In genomic region chr17:81228834-81229665, GRCh38 we compare ENCODE assay signal across 29 cellular contexts. TPM values are rescaled to one million over a fixed set of nuclear protein-coding genes. Genes with fewer than 3 reads are reported as not detected.
DNase-seq lines count a peak whose midpoint lies in the region; ATAC-seq and TF ChIP-seq lines count a peak whose summit lies in the region.
"Had no signal": no experiment of that assay in that cellular context is flagged by ENCODE, and none has a peak within 500 bp of the region (broad histone marks: within the 10 kb centered on the region; RNA-seq: fewer than 3 reads in every experiment).

No MANE protein-coding gene starts in this region.

- H3K27ac ChIP-seq in HL-60 (replicated peaks) (peak overlapping the region; percentile 68), osteoblast (ENCODE audit: low read depth, low read length) (no peak overlapping the region)
- H3K27ac ChIP-seq: adrenal gland, body of pancreas, esophagus muscularis mucosa, KMS-11 had no signal

- peaks cover 34% of the 10 kb centered on the region for H3K4me1 Mint-ChIP-seq in CD14-positive monocyte
- peaks cover 15% of the 10 kb centered on the region for H3K4me1 Mint-ChIP-seq in central memory CD8-positive, alpha-beta T cell

- DNase-seq in CD14-positive monocyte (ENCODE audit: low spot score), result no peak
- no peak for DNase-seq in HL-60 (ENCODE audit: low read depth in 1 of 2, low spot score in 1 of 2)
- DNase-seq in central memory CD8-positive, alpha-beta T cell (ENCODE audit: low spot score in 2 of 2), result no peak
- DNase-seq in osteoblast (ENCODE audit: insufficient read length, low spot score, missing footprints), result peak; percentile 67
- DNase-seq in hepatic stellate cell (ENCODE audit: low spot score), result no peak
- no peak for DNase-seq in stimulated activated naive CD4-positive, alpha-beta T cell treated with Interleukin-2 at 50 U/mL for 16 hours (lab: John Stamatoyannopoulos, UW)
- DNase-seq: activated CD4-positive, alpha-beta T cell treated with anti-CD3 and anti-CD28 coated beads for 36 hours; activated CD8-positive, alpha-beta T cell treated with anti-CD3 and anti-CD28 coated beads, Interleukin-2, amount 10 ng/mL, durations not matched to agents 7 days and 5 days; activated naive CD4-positive, alpha-beta T cell treated with anti-CD3 and anti-CD28 coated beads, Interleukin-2, amount 10 ng/mL, durations not matched to agents 7 days and 5 days; adrenal gland; AML-193; body of pancreas; CD8-positive, alpha-beta T cell; DMS 273 treated with DMSO at 0.1 percent for 48 hours; foreskin fibroblast; islet precursor cell; MM.1S; NCI-H1417 treated with DMSO at 0.1 percent for 48 hours; NCI-H2029 treated with DMSO at 0.1 percent for 48 hours; NCI-H524; NK-92 treated with Interleukin-12 subunit alpha and Interleukin-12 subunit beta, amount 100 ng/mL, for 24 hours; occipital lobe; SHP77 treated with DMSO at 0.1 percent for 48 hours; stimulated activated naive CD8-positive, alpha-beta T cell treated with anti-CD3 and anti-CD28 coated beads, Interleukin-15, Interleukin-2, amounts not matched to agents 100 U/mL and 50 U/mL, for 24 hours; testis had no signal

- H3K4me2 ChIP-seq in osteoblast (ENCODE audit: insufficient read depth, low read length), result no peak overlapping the region
- H3K4me2 ChIP-seq: GM23338, KMS-11 had no signal

- peaks cover 3% of the 10 kb centered on the region for H4K20me1 ChIP-seq in osteoblast (ENCODE audit: insufficient read depth, low read length)

- no peaks in the 10 kb centered on the region for H3K79me2 ChIP-seq in osteoblast (ENCODE audit: insufficient read depth, low read length)

- no peaks in the 10 kb centered on the region for H3K9me3 ChIP-seq in osteoblast (ENCODE audit: low read depth, low read length)
- H3K9me3 ChIP-seq: adrenal gland, body of pancreas, esophagus muscularis mucosa, testis had no signal

- H3K27ac Mint-ChIP-seq in CD14-positive monocyte, result peak overlapping the region; percentile 70 to 87 (median 79)
- peak overlapping the region; percentile 6 for H3K27ac Mint-ChIP-seq in central memory CD8-positive, alpha-beta T cell (ENCODE audit: low read depth)
- H3K27ac Mint-ChIP-seq: activated CD4-positive, alpha-beta T cell treated with anti-CD3 and anti-CD28 coated beads for 36 hours; activated CD8-positive, alpha-beta T cell treated with anti-CD3 and anti-CD28 coated beads, Interleukin-2, amount 10 ng/mL, durations not matched to agents 7 days and 5 days; activated naive CD4-positive, alpha-beta T cell treated with anti-CD3 and anti-CD28 coated beads, Interleukin-2, amount 10 ng/mL, durations not matched to agents 7 days and 5 days; CD8-positive, alpha-beta T cell; GM23338 had no signal

- no peaks in the 10 kb centered on the region for H3K27me3 ChIP-seq in HL-60 (ENCODE audit: insufficient read depth, poor library complexity, severe bottlenecking)
- no peaks in the 10 kb centered on the region for H3K27me3 ChIP-seq in osteoblast (ENCODE audit: insufficient read depth, low read length)
- H3K27me3 ChIP-seq: adrenal gland, body of pancreas, esophagus muscularis mucosa, testis had no signal

- H3K4me3 Mint-ChIP-seq in CD14-positive monocyte, result peak overlapping the region in 1 of 2 donors; percentile 75
- no peak overlapping the region for H3K4me3 Mint-ChIP-seq in central memory CD8-positive, alpha-beta T cell
- H3K4me3 Mint-ChIP-seq: activated CD4-positive, alpha-beta T cell treated with anti-CD3 and anti-CD28 coated beads for 36 hours; activated CD8-positive, alpha-beta T cell treated with anti-CD3 and anti-CD28 coated beads, Interleukin-2, amount 10 ng/mL, durations not matched to agents 7 days and 5 days; activated naive CD4-positive, alpha-beta T cell treated with anti-CD3 and anti-CD28 coated beads, Interleukin-2, amount 10 ng/mL, durations not matched to agents 7 days and 5 days; CD8-positive, alpha-beta T cell; GM23338 had no signal

- H3K4me1 ChIP-seq in osteoblast (ENCODE audit: insufficient read depth, low read length), result no peaks in the 10 kb centered on the region
- H3K4me1 ChIP-seq: adrenal gland had no signal

- peaks cover 24 to 44% of the 10 kb centered on the region in 2 donors for H3K36me3 Mint-ChIP-seq in CD14-positive monocyte
- H3K36me3 Mint-ChIP-seq in central memory CD8-positive, alpha-beta T cell (ENCODE audit: insufficient read depth), result peaks cover 20% of the 10 kb centered on the region

- H3K4me3 ChIP-seq in HL-60 (replicated peaks; ENCODE audit: insufficient read depth, low read length), result no peak overlapping the region
- no peak overlapping the region for H3K4me3 ChIP-seq in osteoblast (ENCODE audit: insufficient read depth, low read length)
- H3K4me3 ChIP-seq: adrenal gland, body of pancreas, esophagus muscularis mucosa, GM23338, testis had no signal

- H3K9me3 Mint-ChIP-seq in CD14-positive monocyte, result peaks cover 0 to 2% (median 0%) of the 10 kb centered on the region in 7 donors
- no peaks in the 10 kb centered on the region for H3K9me3 Mint-ChIP-seq in central memory CD8-positive, alpha-beta T cell
- H3K9me3 Mint-ChIP-seq: CD8-positive, alpha-beta T cell; GM23338 had no signal

- no peak overlapping the region for H2AFZ ChIP-seq in osteoblast (ENCODE audit: low read length)
- H2AFZ ChIP-seq: GM23338 had no signal

- H3K27me3 Mint-ChIP-seq in CD14-positive monocyte (ENCODE audit: low read depth in 3 of 3), result no peaks in the 10 kb centered on the region
- no peaks in the 10 kb centered on the region for H3K27me3 Mint-ChIP-seq in central memory CD8-positive, alpha-beta T cell
- H3K27me3 Mint-ChIP-seq: activated CD4-positive, alpha-beta T cell treated with anti-CD3 and anti-CD28 coated beads for 36 hours had no signal

- intact Hi-C loops in CD14-positive monocyte (cut with micrococcal nuclease), result loop anchor here in 1 of 2 donors (10.0 kb wide), 1 partner anchor 194 kb away; the partner anchor contains the start of gene BAIAP2

- peaks cover 14% of the 10 kb centered on the region for H3K36me3 ChIP-seq in osteoblast (ENCODE audit: insufficient read depth, low read length)

- TF ChIP-seq CTCF in CD14-positive monocyte (IDR thresholded peaks at IDR 0.05) (no peak), HL-60 (IDR thresholded peaks at IDR 0.05; ENCODE audit: insufficient read depth, low read length) (no peak), osteoblast (IDR thresholded peaks at IDR 0.05; ENCODE audit: extremely low read depth, low read depth, low read length) (no peak)

- no peak for ATAC-seq in central memory CD8-positive, alpha-beta T cell (replicated peaks; ENCODE audit: extremely low read depth, poor library complexity, severe bottlenecking)
- no peak for ATAC-seq in GM18520 (IDR thresholded peaks at IDR 0.05; ENCODE audit: unreplicated experiment)
- ATAC-seq: activated CD4-positive, alpha-beta T cell treated with anti-CD3 and anti-CD28 coated beads for 36 hours; activated CD8-positive, alpha-beta T cell treated with anti-CD3 and anti-CD28 coated beads, Interleukin-2, amount 10 ng/mL, durations not matched to agents 7 days and 5 days; body of pancreas; CD8-positive, alpha-beta T cell; GM23338; stimulated activated naive CD8-positive, alpha-beta T cell treated with anti-CD3 and anti-CD28 coated beads, Interleukin-15, Interleukin-2, amounts not matched to agents 100 U/mL and 50 U/mL, for 24 hours had no signal

RNA-seq across cellular contexts. Expression of gene CEP131, which starts 6.3 kb away (rescaled TPM):
- 1 to 10 TPM in 1 of 2 donors, under 1 TPM in 1; 0.69 to 1.0 TPM for polyA plus RNA-seq in CD14-positive monocyte
- total RNA-seq in osteoblast, result 7.7 and 8.7 TPM in 2 replicates

RNA-seq across cellular contexts. Expression of gene TEPSIN, which starts 9.8 kb away (rescaled TPM):
- polyA plus RNA-seq in CD14-positive monocyte, result 1 to 10 TPM; 3.4 to 4.5 TPM
- 16.6 and 18.0 TPM in 2 replicates for total RNA-seq in osteoblast

RNA-seq across cellular contexts. Expression of gene NDUFAF8, which starts 10.1 kb away (rescaled TPM):
- polyA plus RNA-seq in CD14-positive monocyte, result 10 to 100 TPM; 41.0 to 61.3 TPM
- total RNA-seq in osteoblast, result 19.9 and 28.0 TPM in 2 replicates
